ENCODE assay signal across 8 cellular contexts in genomic region chr19:11340099-11340467, GRCh38. TPM values are rescaled to one million over a fixed set of nuclear protein-coding genes. Genes with fewer than 3 reads are reported as not detected.
DNase-seq lines count a peak whose midpoint lies in the region; ATAC-seq, FAIRE-seq and TF ChIP-seq lines count a peak whose summit lies in the region.
"Not testable (repeated sequence)": the region's sequence is repeated elsewhere in the genome, so short reads cannot be mapped to it uniquely, and the experiment has no call there.

No MANE protein-coding gene starts in this region.

- H3K4me3 ChIP-seq in A549, result peak overlapping the region; percentile 89; the same call in 2 of the 3 replicates
- H3K4me3 ChIP-seq in SK-N-MC, result peak overlapping the region; percentile 83
- H3K4me3 ChIP-seq in colonic mucosa, result not testable (repeated sequence)
- peak overlapping the region; percentile 88 for H3K4me3 ChIP-seq in left ventricle myocardium inferior
- peak overlapping the region in 6 of 8 donors; percentile 57 to 86 (median 76) for H3K4me3 ChIP-seq in spleen

- not testable (repeated sequence) for H3K23ac ChIP-seq in H9 (ENCODE audit: insufficient read length, low read depth, low read length)

- not testable (repeated sequence) for H2AFZ ChIP-seq in H9 (ENCODE audit: low read length)

- H3T11ph ChIP-seq in H9 (ENCODE audit: low read length), result not testable (repeated sequence)

- H2AK5ac ChIP-seq in H9 (ENCODE audit: insufficient read length, low read length), result not testable (repeated sequence)

- H3K27ac ChIP-seq in A549 (peak overlapping the region; percentile 91 to 95; a peak in 5 of 6 replicates), colonic mucosa (peak overlapping the region; percentile 15), left ventricle myocardium inferior (replicated peaks) (peak overlapping the region; percentile 88), spleen (peak overlapping the region in 7 of 8 donors; percentile 67 to 96 (median 84))
- H3K27ac ChIP-seq in H9 (ENCODE audit: insufficient read length, low read depth, low read length); SK-N-MC: not testable (repeated sequence)

- not testable (repeated sequence) for H3K27me3 Mint-ChIP-seq in H9 (ENCODE audit: low read depth); activated T-helper 2 cell treated with anti-CD3 and anti-CD28 coated beads, Interferon-gamma antibody, Interleukin-2, Interleukin-4, amounts not matched to agents 10 μg/mL and 5 μg/mL and 100 μg/mL, durations not matched to agents 14 hours and 24 hours and 36 hours (ENCODE audit: low read depth); nephron (ENCODE audit: low read depth)

- not testable (repeated sequence) for H2BK20ac ChIP-seq in H9 (ENCODE audit: low read depth, low read length, poor library complexity, severe bottlenecking)

- TF ChIP-seq RAD21 in A549 (conservative IDR thresholded peaks at IDR 0.05 in 1 of 2, IDR thresholded peaks at IDR 0.05 in 1 of 2), result not testable (repeated sequence)

- not testable (repeated sequence) for H3K9me3 Mint-ChIP-seq in H9; activated T-helper 2 cell treated with anti-CD3 and anti-CD28 coated beads, Interferon-gamma antibody, Interleukin-2, Interleukin-4, amounts not matched to agents 10 μg/mL and 5 μg/mL and 100 μg/mL, durations not matched to agents 14 hours and 24 hours and 36 hours; nephron

- not testable (repeated sequence) for H4K20me1 ChIP-seq in H9 (ENCODE audit: control insufficient read depth, insufficient read depth, insufficient read length)

- DNase-seq in A549 (ENCODE audit: low read depth in 1 of 2, low spot score in 1 of 2); H9; SK-N-MC (ENCODE audit: low read depth, low spot score); activated T-helper 2 cell treated with anti-CD3 and anti-CD28 coated beads, Interferon-gamma antibody, Interleukin-2, Interleukin-4, amounts not matched to agents 10 μg/mL and 5 μg/mL and 100 μg/mL, durations not matched to agents 14 hours and 24 hours and 36 hours (ENCODE audit: low spot score); colonic mucosa; left ventricle myocardium inferior; spleen: not testable (repeated sequence)

- not testable (repeated sequence) for H3K27me3 ChIP-seq in H9 (ENCODE audit: insufficient read depth, low read length); colonic mucosa; left ventricle myocardium inferior (ENCODE audit: low read depth); spleen (replicated peaks in 1 of 7)

- H3K56ac ChIP-seq in H9 (ENCODE audit: insufficient read length, low read depth, low read length), result not testable (repeated sequence)

- not testable (repeated sequence) for H3K4me1 Mint-ChIP-seq in H9
- peaks cover 22% of the 10 kb centered on the region for H3K4me1 Mint-ChIP-seq in activated T-helper 2 cell treated with anti-CD3 and anti-CD28 coated beads, Interferon-gamma antibody, Interleukin-2, Interleukin-4, amounts not matched to agents 10 μg/mL and 5 μg/mL and 100 μg/mL, durations not matched to agents 14 hours and 24 hours and 36 hours (ENCODE audit: low read depth)
- H3K4me1 Mint-ChIP-seq in nephron, result peaks cover 17% of the 10 kb centered on the region

- POLR2A ChIA-PET in A549 (lab: Yijun Ruan, JAX), result interaction anchor here (1.0 to 2.4 kb wide), 6 partner anchors 16 to 142 kb away, joined by 3 to 13 read pairs (median 6); partner anchors contain the start of gene SWSAP1

- H3K4me3 Mint-ChIP-seq in H9 (peak overlapping the region; percentile 74 to 89; a peak in 4 of 5 replicates), nephron (peak overlapping the region; percentile 84 to 87 (median 86))
- H3K4me3 Mint-ChIP-seq in activated T-helper 2 cell treated with anti-CD3 and anti-CD28 coated beads, Interferon-gamma antibody, Interleukin-2, Interleukin-4, amounts not matched to agents 10 μg/mL and 5 μg/mL and 100 μg/mL, durations not matched to agents 14 hours and 24 hours and 36 hours (ENCODE audit: low read depth), result peak overlapping the region; percentile 84

- H3K36me3 Mint-ChIP-seq in H9 (ENCODE audit: insufficient read depth in 1 of 3, low read depth in 3 of 3) (peaks cover 9 to 32% (median 25%) of the 10 kb centered on the region in 3 experiments), nephron (ENCODE audit: low read depth) (peaks cover 22% of the 10 kb centered on the region)
- H3K36me3 Mint-ChIP-seq in activated T-helper 2 cell treated with anti-CD3 and anti-CD28 coated beads, Interferon-gamma antibody, Interleukin-2, Interleukin-4, amounts not matched to agents 10 μg/mL and 5 μg/mL and 100 μg/mL, durations not matched to agents 14 hours and 24 hours and 36 hours (ENCODE audit: low read depth), result peaks cover 16% of the 10 kb centered on the region

- TF ChIP-seq POLR2A in A549 (IDR thresholded peaks at IDR 0.05; ENCODE audit: low read length); spleen (IDR thresholded peaks at IDR 0.05): not testable (repeated sequence)

- H4K5ac ChIP-seq in H9 (ENCODE audit: insufficient read length, low read depth, low read length), result not testable (repeated sequence)

- not testable (repeated sequence) for H3K79me1 ChIP-seq in H9 (ENCODE audit: insufficient read depth, low read depth, low read length, poor library complexity, severe bottlenecking)

- FAIRE-seq in A549 (lab: Jason Lieb, UNC), result not testable (repeated sequence)

- H3K18ac ChIP-seq in H9 (ENCODE audit: insufficient read length, low read depth, low read length), result not testable (repeated sequence)

- H3K14ac ChIP-seq in H9 (ENCODE audit: insufficient read depth, low read length), result not testable (repeated sequence)

- not testable (repeated sequence) for H3K23me2 ChIP-seq in H9 (ENCODE audit: insufficient read length, low read depth, low read length, poor library complexity, severe bottlenecking)

- not testable (repeated sequence) for H3K4ac ChIP-seq in H9 (ENCODE audit: low read depth, low read length)

- TF ChIP-seq CTCF in A549 (IDR thresholded peaks at IDR 0.05); H9 (conservative IDR thresholded peaks at IDR 0.05); colonic mucosa (IDR thresholded peaks at IDR 0.05); left ventricle myocardium inferior (IDR thresholded peaks at IDR 0.05; ENCODE audit: borderline replicate concordance); nephron (IDR thresholded peaks at IDR 0.05; ENCODE audit: unreplicated experiment in 3 of 3); spleen (IDR thresholded peaks at IDR 0.05 in 8 of 11, conservative IDR thresholded peaks at IDR 0.05 in 3 of 11): not testable (repeated sequence)

- not testable (repeated sequence) for H4K91ac ChIP-seq in H9 (ENCODE audit: insufficient read length, low read depth, low read length)

- H3K9ac ChIP-seq in H9 (ENCODE audit: extremely low read depth, insufficient read length, low read length); SK-N-MC (ENCODE audit: insufficient read length): not testable (repeated sequence)
- peak overlapping the region; percentile 47 to 79 for H3K9ac ChIP-seq in colonic mucosa (ENCODE audit: low read depth in 2 of 2, low read length in 2 of 2)

- not testable (repeated sequence) for H4K8ac ChIP-seq in H9 (replicated peaks; ENCODE audit: insufficient read length, low read depth, low read length)

- H3K79me2 ChIP-seq in H9 (ENCODE audit: insufficient read depth, low read length), result not testable (repeated sequence)

- peaks cover 14% of the 10 kb centered on the region; the same call in 1 of the 2 replicates for H3K36me3 ChIP-seq in SK-N-MC (ENCODE audit: insufficient read depth, low read length)
- H3K36me3 ChIP-seq in colonic mucosa, result not testable (repeated sequence)
- peaks cover 37% of the 10 kb centered on the region for H3K36me3 ChIP-seq in left ventricle myocardium inferior
- peaks cover 0 to 45% (median 15%) of the 10 kb centered on the region in 6 donors for H3K36me3 ChIP-seq in spleen

- H3K9me3 ChIP-seq in A549; H9 (ENCODE audit: control insufficient read depth, low read depth, low read length); SK-N-MC (ENCODE audit: low read depth, low read length); colonic mucosa; left ventricle myocardium inferior (replicated peaks); spleen: not testable (repeated sequence)

- CTCF ChIA-PET in A549 (lab: Yijun Ruan, JAX), result interaction anchor here (0.7 to 5.0 kb wide), 5 partner anchors 9 to 49 kb away, joined by 3 to 31 read pairs (median 4); no protein-coding TSS in a partner anchor

- peak overlapping the region; percentile 85 for H3K4me2 ChIP-seq in A549
- not testable (repeated sequence) for H3K4me2 ChIP-seq in H9 (ENCODE audit: insufficient read depth, insufficient read length, low read length)

- H3K27ac Mint-ChIP-seq in H9; activated T-helper 2 cell treated with anti-CD3 and anti-CD28 coated beads, Interferon-gamma antibody, Interleukin-2, Interleukin-4, amounts not matched to agents 10 μg/mL and 5 μg/mL and 100 μg/mL, durations not matched to agents 14 hours and 24 hours and 36 hours: not testable (repeated sequence)
- H3K27ac Mint-ChIP-seq in nephron, result peak overlapping the region; percentile 51 to 88 (median 63)

- not testable (repeated sequence) for TF ChIP-seq EP300 in A549 (IDR thresholded peaks at IDR 0.05)

- H2BK5ac ChIP-seq in H9 (ENCODE audit: insufficient read length, low read length), result not testable (repeated sequence)

- not testable (repeated sequence) for ATAC-seq in A549

- intact Hi-C loops in activated T-helper 2 cell treated with anti-CD3 and anti-CD28 coated beads, Interferon-gamma antibody, Interleukin-2, Interleukin-4, amounts not matched to agents 10 μg/mL and 5 μg/mL and 100 μg/mL, durations not matched to agents 14 hours and 24 hours and 36 hours (cut with micrococcal nuclease); colonic mucosa (cut with DNase I); left ventricle myocardium inferior (cut with micrococcal nuclease); spleen (cut with DNase I; ENCODE audit: low total_unique reads): not testable (repeated sequence)

- H2BK120ac ChIP-seq in H9 (ENCODE audit: low read depth, low read length, poor library complexity, severe bottlenecking), result not testable (repeated sequence)

- 90% methylated on average over 8 of the region's 8 CpGs for WGBS in A549 (ENCODE audit: missing lambda C conversion rate)
- WGBS in H9 (ENCODE audit: extremely low coverage, insufficient read length, low lambda C conversion rate), result no CpG with 5 or more reads among the region's 8 CpGs
- 86 to 88% (median 87%) methylated on average over 8 of the region's 8 CpGs for WGBS in spleen, 5 donors

- H2BK15ac ChIP-seq in H9 (ENCODE audit: low read depth, low read length), result not testable (repeated sequence)

- H3K4me1 ChIP-seq in A549 (peaks cover 31% of the 10 kb centered on the region), left ventricle myocardium inferior (peaks cover 41% of the 10 kb centered on the region), spleen (peaks cover 24 to 79% (median 53%) of the 10 kb centered on the region in 6 donors)
- not testable (repeated sequence) for H3K4me1 ChIP-seq in H9 (ENCODE audit: insufficient read depth, low read length); colonic mucosa

- not testable (repeated sequence) for H2BK12ac ChIP-seq in H9 (ENCODE audit: insufficient read length, low read depth, low read length)

RNA-seq across cellular contexts. Expression of gene RAB3D, which starts 0.6 kb away (rescaled TPM):
- polyA plus RNA-seq in A549 (2011; rRNA removed) (22.3 and 26.8 TPM in 2 replicates), A549 (2017; fragmentation: RNase III; extraction: RNeasy Plus Mini Kit Qiagen cat#74134 plus additional on column Dnase treatment) (4.1 to 5.6 TPM (median 4.8 TPM) in 3 replicates), spleen (1 to 10 TPM; 2.5 to 6.4 (median 3.3) TPM)
- 13.2 and 14.0 TPM in 2 replicates for polyA plus RNA-seq in A549 (2012; cell fraction: cytosol; rRNA removed)
- 6.9 and 9.4 TPM in 2 replicates for polyA plus RNA-seq in A549 (2012; cell fraction: nucleus; rRNA removed)
- polyA minus RNA-seq in A549 (2011; rRNA and poly(A)+ RNA removed), result 95.2 and 136 TPM in 2 replicates
- total RNA-seq in H9 (2021) (29.4 and 32.8 TPM in 2 replicates), colonic mucosa (10 to 100 TPM; 47.7 to 54.0 TPM), left ventricle myocardium inferior (7.2 TPM), spleen (10 to 100 TPM; 26.7 to 51.3 (median 43.5) TPM)
- total RNA-seq in activated T-helper 2 cell treated with anti-CD3 and anti-CD28 coated beads, Interferon-gamma antibody, Interleukin-2, Interleukin-4, amounts not matched to agents 10 μg/mL and 5 μg/mL and 100 μg/mL, durations not matched to agents 14 hours and 24 hours and 36 hours, result 9.3 and 11.6 TPM in 2 replicates

RNA-seq across cellular contexts. Expression of gene TMEM205, which starts 6.0 kb away (rescaled TPM):
- polyA plus RNA-seq in A549 (2011; rRNA removed), result 183 and 230 TPM in 2 replicates
- polyA plus RNA-seq in A549 (2012; cell fraction: cytosol; rRNA removed), result 269 and 277 TPM in 2 replicates
- 218 and 264 TPM in 2 replicates for polyA plus RNA-seq in A549 (2012; cell fraction: nucleus; rRNA removed)
- 91.6 to 92.6 TPM (median 92.3 TPM) in 3 replicates for polyA plus RNA-seq in A549 (2017; fragmentation: RNase III; extraction: RNeasy Plus Mini Kit Qiagen cat#74134 plus additional on column Dnase treatment)
- 135 and 193 TPM in 2 replicates for polyA minus RNA-seq in A549 (2011; rRNA and poly(A)+ RNA removed)
- total RNA-seq in H9 (2021), result 69.7 and 73.1 TPM in 2 replicates
- total RNA-seq in activated T-helper 2 cell treated with anti-CD3 and anti-CD28 coated beads, Interferon-gamma antibody, Interleukin-2, Interleukin-4, amounts not matched to agents 10 μg/mL and 5 μg/mL and 100 μg/mL, durations not matched to agents 14 hours and 24 hours and 36 hours, result 34.0 and 34.9 TPM in 2 replicates
- total RNA-seq in colonic mucosa, result 10 to 100 TPM; 45.4 to 63.4 TPM
- total RNA-seq in left ventricle myocardium inferior, result 77.8 TPM
- total RNA-seq in spleen, result 100 to 1,000 TPM in 3 of 7 donors, 10 to 100 TPM in 4; 44.1 to 143 (median 54.2) TPM
- polyA plus RNA-seq in spleen, result 10 to 100 TPM; 65.8 to 82.0 (median 73.4) TPM

RNA-seq across cellular contexts. Expression of gene CCDC159, which starts 6.2 kb away (rescaled TPM):
- polyA plus RNA-seq in A549 (2011; rRNA removed) (11.3 and 12.2 TPM in 2 replicates), A549 (2017; fragmentation: RNase III; extraction: RNeasy Plus Mini Kit Qiagen cat#74134 plus additional on column Dnase treatment) (8.4 to 11.2 TPM (median 8.6 TPM) in 3 replicates), spleen (10 to 100 TPM; 34.7 to 83.7 (median 73.9) TPM)
- polyA plus RNA-seq in A549 (2012; cell fraction: cytosol; rRNA removed), result 7.5 and 7.9 TPM in 2 replicates
- 40.2 and 53.1 TPM in 2 replicates for polyA plus RNA-seq in A549 (2012; cell fraction: nucleus; rRNA removed)
- polyA minus RNA-seq in A549 (2011; rRNA and poly(A)+ RNA removed), result 8.0 and 12.8 TPM in 2 replicates
- total RNA-seq in H9 (2021) (5.7 and 5.8 TPM in 2 replicates), colonic mucosa (10 to 100 TPM; 17.4 to 21.4 TPM), left ventricle myocardium inferior (24.5 TPM), spleen (10 to 100 TPM; 40.1 to 57.5 (median 51.3) TPM)
- 14.6 and 16.3 TPM in 2 replicates for total RNA-seq in activated T-helper 2 cell treated with anti-CD3 and anti-CD28 coated beads, Interferon-gamma antibody, Interleukin-2, Interleukin-4, amounts not matched to agents 10 μg/mL and 5 μg/mL and 100 μg/mL, durations not matched to agents 14 hours and 24 hours and 36 hours

RNA-seq across cellular contexts. Expression of gene PLPPR2, which starts 15.1 kb away (rescaled TPM):
- polyA plus RNA-seq in A549 (2011; rRNA removed) (5.6 and 6.3 TPM in 2 replicates), A549 (2017; fragmentation: RNase III; extraction: RNeasy Plus Mini Kit Qiagen cat#74134 plus additional on column Dnase treatment) (8.6 to 12.3 TPM (median 9.7 TPM) in 3 replicates), spleen (10 to 100 TPM in 1 of 3 donors, 1 to 10 TPM in 2; 4.2 to 10.8 (median 8.5) TPM)
- 8.6 and 11.8 TPM in 2 replicates for polyA plus RNA-seq in A549 (2012; cell fraction: cytosol; rRNA removed)
- polyA plus RNA-seq in A549 (2012; cell fraction: nucleus; rRNA removed), result 20.2 and 33.1 TPM in 2 replicates
- polyA minus RNA-seq in A549 (2011; rRNA and poly(A)+ RNA removed), result 4.7 TPM in 2 replicates
- total RNA-seq in H9 (2021) (6.1 and 8.0 TPM in 2 replicates), colonic mucosa (1 to 10 TPM; 4.8 to 8.0 TPM), left ventricle myocardium inferior (10.6 TPM), spleen (10 to 100 TPM; 19.0 to 41.0 (median 26.6) TPM)
- total RNA-seq in activated T-helper 2 cell treated with anti-CD3 and anti-CD28 coated beads, Interferon-gamma antibody, Interleukin-2, Interleukin-4, amounts not matched to agents 10 μg/mL and 5 μg/mL and 100 μg/mL, durations not matched to agents 14 hours and 24 hours and 36 hours, result 2.6 and 3.4 TPM in 2 replicates

RNA-seq across cellular contexts. Expression of gene SWSAP1, which starts 34.4 kb away (rescaled TPM):
- polyA plus RNA-seq in A549 (2011; rRNA removed) (1.2 and 1.3 TPM in 2 replicates), A549 (2017; fragmentation: RNase III; extraction: RNeasy Plus Mini Kit Qiagen cat#74134 plus additional on column Dnase treatment) (1.5 to 1.8 TPM (median 1.5 TPM) in 3 replicates), spleen (1 to 10 TPM; 7.0 to 9.3 (median 8.3) TPM)
- 3.0 and 3.6 TPM in 2 replicates for polyA plus RNA-seq in A549 (2012; cell fraction: cytosol; rRNA removed)
- polyA plus RNA-seq in A549 (2012; cell fraction: nucleus; rRNA removed), result 2.6 and 3.3 TPM in 2 replicates
- polyA minus RNA-seq in A549 (2011; rRNA and poly(A)+ RNA removed), result 0.33 and 0.88 TPM in 2 replicates
- total RNA-seq in H9 (2021) (3.8 and 5.2 TPM in 2 replicates), colonic mucosa (1 to 10 TPM; 3.0 to 4.6 TPM), left ventricle myocardium inferior (1.1 TPM), spleen (1 to 10 TPM; 2.7 to 6.0 (median 4.0) TPM)
- total RNA-seq in activated T-helper 2 cell treated with anti-CD3 and anti-CD28 coated beads, Interferon-gamma antibody, Interleukin-2, Interleukin-4, amounts not matched to agents 10 μg/mL and 5 μg/mL and 100 μg/mL, durations not matched to agents 14 hours and 24 hours and 36 hours, result 2.6 and 2.8 TPM in 2 replicates
